ENCODE assay signal across 18 cellular contexts in genomic region chr3:125245521-125245920, GRCh38.
"Had no signal": no experiment of that assay in that cellular context is flagged by ENCODE, and none has a peak within 500 bp of the region (broad histone marks: within the 10 kb centered on the region; RNA-seq: fewer than 3 reads in every experiment).

No MANE protein-coding gene starts in this region.

- H3K4me1 ChIP-seq: colonic mucosa, psoas muscle, sigmoid colon, uterus had no signal

- H3K27me3 Mint-ChIP-seq: activated CD8-positive, alpha-beta memory T cell treated with anti-CD3 and anti-CD28 coated beads, Interleukin-2, amount 10 ng/mL, durations not matched to agents 7 days and 5 days; activated naive CD8-positive, alpha-beta T cell treated with anti-CD3 and anti-CD28 coated beads for 36 hours; activated T-cell treated with anti-CD3 and anti-CD28 coated beads, Interleukin-2, amount 50 U/mL, for 24 hours had no signal

- DNase-seq: activated CD8-positive, alpha-beta memory T cell treated with anti-CD3 and anti-CD28 coated beads, Interleukin-2, amount 10 ng/mL, durations not matched to agents 7 days and 5 days; activated effector memory CD4-positive, alpha-beta T cell treated with Interleukin-2 at 50 U/mL for 16 hours; activated naive CD8-positive, alpha-beta T cell treated with anti-CD3 and anti-CD28 coated beads for 36 hours; activated T-cell treated with anti-CD3 and anti-CD28 coated beads, Interleukin-2, amount 50 U/mL, for 24 hours; anterior cingulate cortex; colonic mucosa; effector CD4-positive, alpha-beta T cell; mesendoderm; occipital lobe; psoas muscle; sigmoid colon; stimulated activated CD4-positive, alpha-beta T cell treated with anti-CD3 and anti-CD28 coated beads, Interleukin-4, amount 100 ng/mL, for 1 hour; stimulated activated CD8-positive, alpha-beta memory T cell treated with anti-CD3 and anti-CD28 coated beads, Interleukin-4, amount 100 ng/mL, for 48 hours; thyroid gland; uterus had no signal

- H3K79me2 ChIP-seq: hepatocyte had no signal

- H3K9me3 ChIP-seq: colonic mucosa, psoas muscle, sigmoid colon, thyroid gland, uterus had no signal

- H3K4me3 ChIP-seq: colonic mucosa, hepatocyte, psoas muscle, sigmoid colon, thyroid gland, uterus had no signal

- H3K4me2 ChIP-seq: hepatocyte had no signal

- H3K4me1 Mint-ChIP-seq: activated naive CD8-positive, alpha-beta T cell treated with anti-CD3 and anti-CD28 coated beads for 36 hours; nephron had no signal

- H3K36me3 ChIP-seq: colonic mucosa, thyroid gland, uterus had no signal

- H3K4me3 Mint-ChIP-seq: activated CD8-positive, alpha-beta memory T cell treated with anti-CD3 and anti-CD28 coated beads, Interleukin-2, amount 10 ng/mL, durations not matched to agents 7 days and 5 days; activated naive CD8-positive, alpha-beta T cell treated with anti-CD3 and anti-CD28 coated beads for 36 hours; activated T-cell treated with anti-CD3 and anti-CD28 coated beads, Interleukin-2, amount 50 U/mL, for 24 hours; nephron had no signal

- H3K9me3 Mint-ChIP-seq: activated naive CD8-positive, alpha-beta T cell treated with anti-CD3 and anti-CD28 coated beads for 36 hours; activated T-cell treated with anti-CD3 and anti-CD28 coated beads, Interleukin-2, amount 50 U/mL, for 24 hours; nephron had no signal

- H3K27me3 ChIP-seq: colonic mucosa, hepatocyte, sigmoid colon, thyroid gland, uterus had no signal

- H3K27ac ChIP-seq: colonic mucosa, hepatocyte, psoas muscle, sigmoid colon, thyroid gland, uterus had no signal

- ATAC-seq: activated CD4-positive, CD25-positive, alpha-beta regulatory T cell treated with anti-CD3 and anti-CD28 coated beads, Interleukin-2, amount 50 U/mL, for 24 hours; activated CD8-positive, alpha-beta memory T cell treated with anti-CD3 and anti-CD28 coated beads, Interleukin-2, amount 10 ng/mL, durations not matched to agents 7 days and 5 days; psoas muscle had no signal

- H3K27ac Mint-ChIP-seq: activated CD8-positive, alpha-beta memory T cell treated with anti-CD3 and anti-CD28 coated beads, Interleukin-2, amount 10 ng/mL, durations not matched to agents 7 days and 5 days; activated naive CD8-positive, alpha-beta T cell treated with anti-CD3 and anti-CD28 coated beads for 36 hours; activated T-cell treated with anti-CD3 and anti-CD28 coated beads, Interleukin-2, amount 50 U/mL, for 24 hours; nephron had no signal

- H2AFZ ChIP-seq: hepatocyte had no signal
